10 cellular contexts compared by ENCODE assay signal in genomic region chr3:154775821-154776548, GRCh38.
"Had no signal": no experiment of that assay in that cellular context is flagged by ENCODE, and none has a peak within 500 bp of the region (broad histone marks: within the 10 kb centered on the region; RNA-seq: fewer than 3 reads in every experiment).

No MANE protein-coding gene starts in this region.

- H3K4me1 ChIP-seq: suprapubic skin had no signal

- H3K9me3 ChIP-seq: suprapubic skin had no signal

- DNase-seq: activated CD4-positive, alpha-beta T cell treated with anti-CD3 and anti-CD28 coated beads, Interleukin-2, amount 50 U/mL, for 48 hours; activated naive CD4-positive, alpha-beta T cell treated with anti-CD3 and anti-CD28 coated beads for 36 hours; kidney glomerular epithelial cell; nucleus accumbens had no signal

- H3K27me3 ChIP-seq: cardiac muscle cell, hepatocyte, suprapubic skin had no signal

- ATAC-seq: activated T-helper 17 cell treated with anti-CD3 and anti-CD28 coated beads, Interleukin-2, amount 50 U/mL, for 72 hours; esophagus mucosa; natural killer cell treated with Interleukin-12 subunit alpha and Interleukin-12 subunit beta and Interleukin-15 and Interleukin-18, amount 100 ng/mL, for 72 hours had no signal

- H3K4me3 ChIP-seq: cardiac muscle cell, hepatocyte, suprapubic skin had no signal

- H3K27ac ChIP-seq: cardiac muscle cell, hepatocyte, suprapubic skin had no signal

- H3K36me3 ChIP-seq: cardiac muscle cell, suprapubic skin had no signal
